Comparison of ENCODE assay signal across 8 cellular contexts in the genomic region with DNA sequence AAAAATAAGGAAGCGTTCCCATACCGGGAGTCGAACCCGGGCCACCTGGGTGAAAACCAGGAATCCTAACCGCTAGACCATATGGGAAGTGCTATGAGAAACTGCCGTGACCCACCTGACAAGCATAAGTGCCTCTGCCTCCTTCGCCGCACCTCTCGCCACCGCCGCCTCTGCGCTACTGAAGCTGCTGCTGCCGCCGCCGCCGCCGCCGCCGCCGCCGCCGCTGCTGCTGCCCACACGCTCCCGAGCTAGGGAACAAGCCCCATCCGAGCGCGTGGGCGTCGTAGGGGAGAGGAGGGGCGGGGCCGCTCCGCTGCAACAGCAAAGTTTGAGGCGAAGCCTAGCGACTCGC.
DNase-seq lines count a peak whose midpoint lies in the region; ATAC-seq and TF ChIP-seq lines count a peak whose summit lies in the region.

No MANE protein-coding gene starts in this region.

- peak overlapping the region; percentile 89 for H3K4me3 ChIP-seq in AG10803 (ENCODE audit: low read length)

- H3K27ac Mint-ChIP-seq in memory B cell = peak overlapping the region; percentile 100

- H3K4me3 Mint-ChIP-seq in memory B cell = peak overlapping the region; percentile 97

- H3K27me3 Mint-ChIP-seq in memory B cell = no peaks in the 10 kb centered on the region

- DNase-seq in AG10803 (ENCODE audit: low read depth) = peak; percentile 84
- peak; percentile 48 for DNase-seq in NCI-H774 (lab: John Stamatoyannopoulos, UW)
- DNase-seq in activated CD8-positive, alpha-beta memory T cell treated with anti-CD3 and anti-CD28 coated beads for 1 hour (ENCODE audit: extremely low read depth in 1 of 2, low read depth in 1 of 2) = peak; percentile 63 to 78
- peak; percentile 93 for DNase-seq in ecto neural progenitor cell (ENCODE audit: low spot score)
- DNase-seq in memory B cell (ENCODE audit: low spot score in 2 of 2) = peak in 1 of 2 donors; percentile 79
- peak; percentile 69 for DNase-seq in stimulated activated CD8-positive, alpha-beta memory T cell treated with anti-CD3 and anti-CD28 coated beads, Interleukin-15, amount 100 ng/mL, for 1 hour (ENCODE audit: low read depth)

- H3K36me3 Mint-ChIP-seq in memory B cell = peaks cover 3% of the 10 kb centered on the region

- ATAC-seq in GM19035 (IDR thresholded peaks at IDR 0.05; ENCODE audit: unreplicated experiment) = peak; percentile 37
- peak; percentile 26 for ATAC-seq in HG03342 (IDR thresholded peaks at IDR 0.05; ENCODE audit: unreplicated experiment)
- ATAC-seq in memory B cell (ENCODE audit: low read depth) = peak; percentile 62

- H3K4me1 Mint-ChIP-seq in memory B cell = peaks cover 21% of the 10 kb centered on the region

- TF ChIP-seq CTCF in AG10803 (conservative IDR thresholded peaks at IDR 0.05; ENCODE audit: low read length) = no peak

- H3K9me3 Mint-ChIP-seq in memory B cell = no peaks in the 10 kb centered on the region
